In genomic region chr2:180461761-180462160, GRCh38 we compare ENCODE assay signal across 30 cellular contexts.
"Had no signal": no experiment of that assay in that cellular context is flagged by ENCODE, and none has a peak within 500 bp of the region (broad histone marks: within the 10 kb centered on the region; RNA-seq: fewer than 3 reads in every experiment).

No MANE protein-coding gene starts in this region.

- H3K4me3 Mint-ChIP-seq: natural killer cell; nephron; neural progenitor cell; stimulated activated memory B cell treated with anti-CD40 and anti-IgM and Interleukin-4, amounts not matched to agents 10 μg/mL and 1 μg/mL and 100 μg/mL, for 72 hours; stimulated activated naive CD8-positive, alpha-beta T cell treated with anti-CD3 and anti-CD28 coated beads, Interleukin-15, amount 100 ng/mL, for 72 hours; type B pancreatic cell had no signal

- H2AFZ ChIP-seq: neural progenitor cell, parathyroid adenoma had no signal

- H3K4me1 Mint-ChIP-seq: natural killer cell; neural progenitor cell; stimulated activated memory B cell treated with anti-CD40 and anti-IgM and Interleukin-4, amounts not matched to agents 10 μg/mL and 1 μg/mL and 100 μg/mL, for 72 hours; stimulated activated naive CD8-positive, alpha-beta T cell treated with anti-CD3 and anti-CD28 coated beads, Interleukin-15, amount 100 ng/mL, for 72 hours had no signal

- H3K4me3 ChIP-seq: neural progenitor cell, ovary, psoas muscle, skin epidermis, smooth muscle cell, spleen, suprapubic skin, testis, tibial artery, transverse colon, upper lobe of right lung, uterus had no signal

- H3K9me3 ChIP-seq: ovary, psoas muscle, spleen, suprapubic skin, testis, tibial artery, transverse colon, upper lobe of right lung, uterus had no signal

- H3K4me2 ChIP-seq: neural progenitor cell, smooth muscle cell had no signal

- DNase-seq: natural killer cell; occipital lobe; ovary; psoas muscle; right cardiac atrium; spleen; stimulated activated CD4-positive, alpha-beta T cell treated with anti-CD3 and anti-CD28 coated beads, Interleukin-12 subunit alpha, Interleukin-12 subunit beta, amount 100 ng/mL, for 4 hours; stimulated activated CD4-positive, alpha-beta T cell treated with anti-CD3 and anti-CD28 coated beads, Interleukin-1b, Interleukin-23, amount 100 ng/mL, for 48 hours; stimulated activated CD4-positive, alpha-beta T cell treated with anti-CD3 and anti-CD28 coated beads, Interleukin-4, amount 100 ng/mL, for 1 hour; stimulated activated CD4-positive, alpha-beta T cell treated with anti-CD3 and anti-CD28 coated beads, Interleukin-4, amount 100 ng/mL, for 4 hours; stimulated activated CD8-positive, alpha-beta memory T cell treated with anti-CD3 and anti-CD28 coated beads, Interleukin-4, amount 100 ng/mL, for 48 hours; stimulated activated naive CD4-positive, alpha-beta T cell; stimulated activated naive CD8-positive, alpha-beta T cell treated with anti-CD3 and anti-CD28 coated beads, Interleukin-15, amount 100 ng/mL, for 72 hours; stimulated activated naive CD8-positive, alpha-beta T cell treated with anti-CD3 and anti-CD28 coated beads, Interleukin-15, Interleukin-2, amounts not matched to agents 100 U/mL and 50 U/mL, for 24 hours; substantia nigra; testis; tibial artery; transverse colon; upper lobe of right lung; uterus had no signal

- H3K36me3 Mint-ChIP-seq: natural killer cell; neural progenitor cell; stimulated activated memory B cell treated with anti-CD40 and anti-IgM and Interleukin-4, amounts not matched to agents 10 μg/mL and 1 μg/mL and 100 μg/mL, for 72 hours had no signal

- H3K36me3 ChIP-seq: neural progenitor cell, ovary, spleen, suprapubic skin, tibial artery, transverse colon, upper lobe of right lung, uterus had no signal

- H3K9me3 Mint-ChIP-seq: neural progenitor cell; stimulated activated memory B cell treated with anti-CD40 and anti-IgM and Interleukin-4, amounts not matched to agents 10 μg/mL and 1 μg/mL and 100 μg/mL, for 72 hours; type B pancreatic cell had no signal

- H3K4me1 ChIP-seq: neural progenitor cell, parathyroid adenoma, psoas muscle, spleen, suprapubic skin, testis, tibial artery, transverse colon, upper lobe of right lung, uterus had no signal

- H3K9ac ChIP-seq: neural progenitor cell, parathyroid adenoma had no signal

- H3K27me3 ChIP-seq: neural progenitor cell, ovary, spleen, suprapubic skin, testis, tibial artery, transverse colon, upper lobe of right lung, uterus had no signal

- H3K27ac ChIP-seq: neural progenitor cell, ovary, parathyroid adenoma, psoas muscle, spleen, suprapubic skin, testis, tibial artery, transverse colon, upper lobe of right lung, uterus had no signal

- H3K27ac Mint-ChIP-seq: natural killer cell; nephron; neural progenitor cell; progenitor cell of endocrine pancreas; stimulated activated memory B cell treated with anti-CD40 and anti-IgM and Interleukin-4, amounts not matched to agents 10 μg/mL and 1 μg/mL and 100 μg/mL, for 72 hours; stimulated activated naive CD8-positive, alpha-beta T cell treated with anti-CD3 and anti-CD28 coated beads, Interleukin-15, amount 100 ng/mL, for 72 hours; type B pancreatic cell had no signal

- H3K79me2 ChIP-seq: parathyroid adenoma had no signal

- ATAC-seq: natural killer cell; psoas muscle; right cardiac atrium; sciatic nerve; stimulated activated memory B cell treated with anti-CD40 and anti-IgM and Interleukin-4, amounts not matched to agents 10 μg/mL and 1 μg/mL and 100 μg/mL, for 72 hours; stimulated activated naive CD8-positive, alpha-beta T cell treated with anti-CD3 and anti-CD28 coated beads, Interleukin-15, amount 100 ng/mL, for 72 hours; stimulated activated naive CD8-positive, alpha-beta T cell treated with anti-CD3 and anti-CD28 coated beads, Interleukin-15, Interleukin-2, amounts not matched to agents 100 U/mL and 50 U/mL, for 24 hours; upper lobe of right lung had no signal

- H3K27me3 Mint-ChIP-seq: progenitor cell of endocrine pancreas; stimulated activated memory B cell treated with anti-CD40 and anti-IgM and Interleukin-4, amounts not matched to agents 10 μg/mL and 1 μg/mL and 100 μg/mL, for 72 hours; stimulated activated naive CD8-positive, alpha-beta T cell treated with anti-CD3 and anti-CD28 coated beads, Interleukin-15, amount 100 ng/mL, for 72 hours had no signal
